ENCODE assay signal across 14 cellular contexts in the genomic region with DNA sequence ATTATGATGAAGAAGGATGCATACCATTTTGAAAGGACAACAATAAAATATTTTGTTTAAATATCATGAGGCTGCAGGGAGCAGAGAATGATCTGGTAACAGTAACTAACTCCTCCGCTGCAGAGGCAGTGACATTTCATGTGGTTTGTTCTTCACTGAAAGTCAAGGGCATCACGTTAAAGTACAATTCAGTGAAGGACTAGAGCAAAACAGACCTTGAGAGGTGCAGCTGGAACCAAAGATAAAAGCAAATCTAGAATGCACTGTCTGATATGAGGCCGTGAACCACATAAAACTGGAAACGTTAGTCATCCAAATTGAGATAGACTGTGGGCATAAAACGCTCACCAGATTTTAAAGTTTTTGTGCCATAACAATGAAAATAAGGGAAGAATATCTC.
"Had no signal": no experiment of that assay in that cellular context is flagged by ENCODE, and none has a peak within 500 bp of the region (broad histone marks: within the 10 kb centered on the region; RNA-seq: fewer than 3 reads in every experiment).

No MANE protein-coding gene starts in this region.

- H3K9me3 ChIP-seq: prostate gland, upper lobe of right lung had no signal

- H3K27ac ChIP-seq: prostate gland, upper lobe of right lung had no signal

- H3K4me3 ChIP-seq: prostate gland, upper lobe of right lung had no signal

- FAIRE-seq: islet of Langerhans, TTC549 had no signal

- H3K36me3 ChIP-seq: prostate gland, upper lobe of right lung had no signal

- DNase-seq: activated CD4-positive, alpha-beta memory T cell treated with anti-CD3 and anti-CD28 coated beads for 36 hours; activated CD4-positive, CD25-positive, alpha-beta regulatory T cell treated with anti-CD3 and anti-CD28 coated beads, Interleukin-2, amount 50 U/mL, for 72 hours; activated CD8-positive, alpha-beta memory T cell treated with anti-CD3 and anti-CD28 coated beads, Interleukin-2, amount 50 U/mL, for 4 hours; activated naive CD4-positive, alpha-beta T cell treated with anti-CD3 and anti-CD28 coated beads, Interleukin-2, amount 10 ng/mL, durations not matched to agents 7 days and 5 days; amygdala; occipital lobe; stimulated activated CD4-positive, alpha-beta T cell treated with anti-CD3 and anti-CD28 coated beads, Interleukin-2, amount 100 ng/mL, for 48 hours; stimulated activated naive CD4-positive, alpha-beta T cell treated with Interleukin-2 at 50 U/mL for 16 hours; T-helper 17 cell; upper lobe of right lung had no signal

- H3K27me3 ChIP-seq: upper lobe of right lung had no signal

- H3K4me1 ChIP-seq: prostate gland, upper lobe of right lung had no signal

- ATAC-seq: sciatic nerve, T-helper 17 cell, upper lobe of right lung had no signal
